Comparison of ENCODE assay signal across 1 cellular context in the genomic region with DNA sequence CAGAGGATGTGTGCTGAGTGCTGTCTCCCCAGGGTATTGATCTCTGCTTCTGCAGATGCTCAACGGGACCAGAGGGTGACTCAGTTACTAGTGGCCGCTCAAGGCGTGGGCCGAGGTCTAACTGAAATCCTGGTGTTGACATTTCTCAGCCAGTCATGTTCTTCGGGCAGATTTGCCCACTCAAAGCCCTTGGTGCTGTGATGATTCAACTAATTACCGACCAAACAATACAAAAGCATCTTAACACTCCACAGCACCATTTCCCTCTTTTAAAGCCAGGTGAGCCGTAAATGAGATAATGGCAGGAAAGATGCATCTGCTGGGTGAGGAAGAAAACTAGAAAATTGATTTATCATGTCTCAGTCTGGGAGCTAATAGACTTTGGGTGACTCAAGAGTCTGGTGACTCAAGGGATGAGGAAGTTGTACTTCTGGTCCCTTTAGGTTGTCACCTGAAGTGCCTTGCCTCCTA.
TF ChIP-seq lines count a peak whose summit lies in the region.

No MANE protein-coding gene starts in this region.

TF ChIP-seq in K562, 482 proteins besides CTCF, POLR2A, EP300 and RAD21:
- TF ChIP-seq ZNF41 (CRISPR knock-in tag; conservative IDR thresholded peaks at IDR 0.05) (no peak), EGR1 (conservative IDR thresholded peaks at IDR 0.05) (peak; percentile 26; the same call in 1 of the 2 replicates), ARID2 (IDR thresholded peaks at IDR 0.05) (no peak), CREM (IDR thresholded peaks at IDR 0.05; ENCODE audit: low read depth) (no peak), MTA1 (IDR thresholded peaks at IDR 0.05; ENCODE audit: borderline replicate concordance) (no peak), FOSL1 (tag; conservative IDR thresholded peaks at IDR 0.05) (peak; percentile 64)
